ENCODE assay signal across 1 cellular context in the genomic region with DNA sequence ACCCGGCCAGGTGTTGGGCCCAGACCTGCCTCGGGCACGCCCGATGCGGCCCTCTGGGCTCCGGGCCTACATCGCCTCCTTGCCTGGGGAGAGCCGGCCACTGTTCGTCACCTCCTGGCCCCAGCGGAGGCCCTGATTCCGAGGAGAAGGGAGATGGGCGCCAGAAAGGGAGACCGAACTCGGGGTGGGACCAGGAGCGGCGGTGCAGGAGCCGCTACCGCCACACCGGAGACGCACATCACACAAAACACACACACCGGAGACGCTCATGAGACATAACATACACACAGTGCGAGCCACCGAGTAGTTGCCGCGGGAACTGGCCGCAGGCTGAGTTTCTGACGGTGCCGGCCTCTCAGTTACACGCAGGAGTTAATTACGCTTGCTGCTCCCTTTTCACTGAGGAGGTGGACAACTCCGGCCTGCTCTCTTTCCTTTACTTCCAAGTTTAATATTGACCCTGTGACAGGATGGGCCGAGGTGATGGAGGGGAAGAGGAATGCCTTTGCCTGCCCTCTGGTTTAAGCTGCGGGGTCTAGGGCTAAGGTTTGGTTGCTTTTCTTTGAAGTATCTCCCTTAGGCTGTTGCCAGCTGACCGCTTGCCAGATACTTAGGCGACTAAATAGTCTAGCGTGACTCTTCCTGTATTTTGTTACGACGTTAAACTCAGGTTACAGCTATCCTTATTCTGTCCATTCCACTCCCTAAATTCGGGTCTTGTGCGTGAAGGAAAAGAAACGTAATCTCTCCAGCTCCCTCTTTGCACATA.
A peak's percentile ranks its signal among the peaks of the same experiment; 100 is the strongest.
TF ChIP-seq lines count a peak whose summit lies in the region.

No MANE protein-coding gene starts in this region.

TF ChIP-seq in H1, 55 proteins besides CTCF, POLR2A, EP300 and RAD21:
- TF ChIP-seq TCF12 (IDR thresholded peaks at IDR 0.05; ENCODE audit: low read depth, low read length) (no peak), CHD7 (IDR thresholded peaks at IDR 0.05; ENCODE audit: insufficient replicate concordance, low read length) (no peak), CTBP2 (IDR thresholded peaks at IDR 0.05; ENCODE audit: borderline replicate concordance, insufficient read depth, insufficient read length, low read length) (no peak), KDM4A (IDR thresholded peaks at IDR 0.05; ENCODE audit: low read depth, low read length, severe bottlenecking) (peak; percentile 4), BACH1 (IDR thresholded peaks at IDR 0.05; ENCODE audit: low read length) (no peak), POLR2AphosphoS5 (IDR thresholded peaks at IDR 0.05; ENCODE audit: low read depth, low read length) (peak; percentile 54; the same call in 1 of the 2 replicates), ASH2L (IDR thresholded peaks at IDR 0.05; ENCODE audit: low read length) (peak; percentile 34), PHF8 (conservative IDR thresholded peaks at IDR 0.05; ENCODE audit: low read depth, low read length) (peak; percentile 13; the same call in 1 of the 2 replicates), YY1 (IDR thresholded peaks at IDR 0.05; ENCODE audit: low read depth, low read length) (no peak), CBX8 (IDR thresholded peaks at IDR 0.05; ENCODE audit: borderline replicate concordance, low read depth, low read length) (no peak), HDAC6 (IDR thresholded peaks at IDR 0.05; ENCODE audit: low read depth, low read length) (no peak), CHD2 (IDR thresholded peaks at IDR 0.05; ENCODE audit: low read length) (no peak)
- TF ChIP-seq, protein P1, sequence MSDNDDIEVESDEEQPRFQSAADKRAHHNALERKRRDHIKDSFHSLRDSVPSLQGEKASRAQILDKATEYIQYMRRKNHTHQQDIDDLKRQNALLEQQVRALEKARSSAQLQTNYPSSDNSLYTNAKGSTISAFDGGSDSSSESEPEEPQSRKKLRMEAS (IDR thresholded peaks at IDR 0.05) = no peak
